ENCODE assay signal across 25 cellular contexts in genomic region chr14:54208751-54209150, GRCh38.
"Had no signal": no experiment of that assay in that cellular context is flagged by ENCODE, and none has a peak within 500 bp of the region (broad histone marks: within the 10 kb centered on the region; RNA-seq: fewer than 3 reads in every experiment).

No MANE protein-coding gene starts in this region.

- H3K4me3 Mint-ChIP-seq: activated CD4-positive, alpha-beta memory T cell treated with anti-CD3 and anti-CD28 coated beads, Interleukin-2, amount 10 ng/mL, durations not matched to agents 7 days and 5 days; activated CD4-positive, alpha-beta T cell treated with anti-CD3 and anti-CD28 coated beads for 36 hours; activated CD4-positive, alpha-beta T cell treated with anti-CD3 and anti-CD28 coated beads, Interleukin-2, amount 10 ng/mL, durations not matched to agents 24 days and 14 days; activated naive CD8-positive, alpha-beta T cell; activated T-cell treated with anti-CD3 and anti-CD28 coated beads, Interleukin-2, amount 50 U/mL, for 24 hours; activated T-cell treated with anti-CD3 and anti-CD28 coated beads, Interleukin-2, amount 50 U/mL, for 72 hours had no signal

- H3K27ac ChIP-seq: adrenal gland, brain microvascular endothelial cell had no signal

- H3K27me3 ChIP-seq: adrenal gland, brain microvascular endothelial cell had no signal

- H3K4me1 Mint-ChIP-seq: activated CD4-positive, alpha-beta memory T cell treated with anti-CD3 and anti-CD28 coated beads, Interleukin-2, amount 10 ng/mL, durations not matched to agents 7 days and 5 days; activated CD4-positive, alpha-beta T cell treated with anti-CD3 and anti-CD28 coated beads for 36 hours; activated CD4-positive, alpha-beta T cell treated with anti-CD3 and anti-CD28 coated beads, Interleukin-2, amount 10 ng/mL, durations not matched to agents 24 days and 14 days had no signal

- H3K27ac Mint-ChIP-seq: activated CD4-positive, alpha-beta memory T cell treated with anti-CD3 and anti-CD28 coated beads, Interleukin-2, amount 10 ng/mL, durations not matched to agents 7 days and 5 days; activated CD4-positive, alpha-beta T cell treated with anti-CD3 and anti-CD28 coated beads for 36 hours; activated CD4-positive, alpha-beta T cell treated with anti-CD3 and anti-CD28 coated beads, Interleukin-2, amount 10 ng/mL, durations not matched to agents 24 days and 14 days; activated naive CD8-positive, alpha-beta T cell; activated T-cell treated with anti-CD3 and anti-CD28 coated beads, Interleukin-2, amount 50 U/mL, for 24 hours; activated T-cell treated with anti-CD3 and anti-CD28 coated beads, Interleukin-2, amount 50 U/mL, for 72 hours had no signal

- H3K36me3 ChIP-seq: adrenal gland, brain microvascular endothelial cell had no signal

- ATAC-seq: activated CD4-positive, alpha-beta T cell treated with anti-CD3 and anti-CD28 coated beads for 36 hours; activated T-cell treated with anti-CD3 and anti-CD28 coated beads, Interleukin-2, amount 50 U/mL, for 72 hours; esophagus mucosa had no signal

- H3K4me3 ChIP-seq: adrenal gland had no signal

- H3K4me1 ChIP-seq: adrenal gland had no signal

- H3K9me3 Mint-ChIP-seq: activated CD4-positive, alpha-beta memory T cell treated with anti-CD3 and anti-CD28 coated beads, Interleukin-2, amount 10 ng/mL, durations not matched to agents 7 days and 5 days; activated CD4-positive, alpha-beta T cell treated with anti-CD3 and anti-CD28 coated beads, Interleukin-2, amount 10 ng/mL, durations not matched to agents 24 days and 14 days; activated T-cell treated with anti-CD3 and anti-CD28 coated beads, Interleukin-2, amount 50 U/mL, for 24 hours; activated T-cell treated with anti-CD3 and anti-CD28 coated beads, Interleukin-2, amount 50 U/mL, for 72 hours had no signal

- DNase-seq: activated CD4-positive, alpha-beta memory T cell treated with anti-CD3 and anti-CD28 coated beads, Interleukin-2, amount 10 ng/mL, durations not matched to agents 7 days and 5 days; activated CD4-positive, alpha-beta T cell treated with anti-CD3 and anti-CD28 coated beads for 36 hours; activated CD4-positive, alpha-beta T cell treated with anti-CD3 and anti-CD28 coated beads, Interleukin-2, amount 10 ng/mL, durations not matched to agents 24 days and 14 days; activated CD4-positive, alpha-beta T cell treated with anti-CD3 and anti-CD28 coated beads, Interleukin-2, amount 50 U/mL, for 4 hours; activated CD4-positive, CD25-positive, alpha-beta regulatory T cell; activated CD4-positive, CD25-positive, alpha-beta regulatory T cell treated with anti-CD3 and anti-CD28 coated beads, Interleukin-2, amount 50 U/mL, for 72 hours; activated CD8-positive, alpha-beta memory T cell treated with anti-CD3 and anti-CD28 coated beads, Interleukin-2, amount 50 U/mL, for 48 hours; activated gamma-delta T cell; activated naive CD4-positive, alpha-beta T cell treated with anti-CD3 and anti-CD28 coated beads, Interleukin-2, amount 50 U/mL, for 16 hours; activated naive CD4-positive, alpha-beta T cell treated with Interleukin-2 at 50 U/mL for 16 hours; activated T-cell treated with anti-CD3 and anti-CD28 coated beads for 4 hours; activated T-cell treated with anti-CD3 and anti-CD28 coated beads, Interleukin-2, amount 50 U/mL, for 24 hours; activated T-cell treated with anti-CD3 and anti-CD28 coated beads, Interleukin-2, amount 50 U/mL, for 72 hours; adrenal gland; amygdala; aorta; brain microvascular endothelial cell; caudate nucleus; cortex of kidney; effector CD8-positive, alpha-beta T cell; head of caudate nucleus; hippocampal formation; T-helper 2 cell had no signal

- H3K36me3 Mint-ChIP-seq: activated naive CD8-positive, alpha-beta T cell had no signal

- H3K9me3 ChIP-seq: adrenal gland had no signal
